9 cellular contexts compared by ENCODE assay signal in genomic region chr21:45330075-45330781, GRCh38. TPM values are rescaled to one million over a fixed set of nuclear protein-coding genes. Genes with fewer than 3 reads are reported as not detected.
DNase-seq lines count a peak whose midpoint lies in the region; ATAC-seq and TF ChIP-seq lines count a peak whose summit lies in the region.
"Had no signal": no experiment of that assay in that cellular context is flagged by ENCODE, and none has a peak within 500 bp of the region (broad histone marks: within the 10 kb centered on the region; RNA-seq: fewer than 3 reads in every experiment).

No MANE protein-coding gene starts in this region.

- DNase-seq in GM03348 (ENCODE audit: low spot score) (peak; percentile 91), Panc1 (ENCODE audit: low read depth, low spot score) (no peak), foreskin keratinocyte (peak; percentile 26 to 61), psoas muscle (peak; percentile 23 to 61), SHP77 (lab: John Stamatoyannopoulos, UW) (no peak), NCI-H526 treated with DMSO at 0.1 percent for 48 hours (lab: John Stamatoyannopoulos, UW) (no peak)
- no peak for DNase-seq in activated T-cell treated with anti-CD3 and anti-CD28 coated beads, Interleukin-2, amount 50 U/mL, for 48 hours
- DNase-seq: OCI-M1 had no signal

- H3K4me3 ChIP-seq in Panc1 (ENCODE audit: low read depth in 2 of 2, low read length in 2 of 2) (peak overlapping the region in 1 of 2 experiments; percentile 24; a peak in 2 of 4 replicates), psoas muscle (no peak overlapping the region)

- H3K4me1 ChIP-seq in Panc1 (ENCODE audit: control insufficient read depth, insufficient read depth, low read length) = peaks cover 81% of the 10 kb centered on the region
- H3K4me1 ChIP-seq in foreskin keratinocyte = peaks cover 10% of the 10 kb centered on the region
- H3K4me1 ChIP-seq in psoas muscle = no peaks in the 10 kb centered on the region

- in situ Hi-C loops in Panc1 (cut with HindIII; ENCODE audit: low pct_unique_long_range_greater_than_20kb, low sequenced_read_pairs) = no loop called here

- ATAC-seq in Panc1 (peak; percentile 73), foreskin keratinocyte (no peak), psoas muscle (peak in 2 of 4 donors; percentile 31 to 35), GM18498 (IDR thresholded peaks at IDR 0.05; ENCODE audit: unreplicated experiment) (no peak)

- BruUV-seq in Panc1 (replicated peaks; lab: Mats Ljungman, UMichigan) = no TSS peak

- POLR2A ChIA-PET in Panc1 (lab: Charles Lee) = interaction anchor here (0.6 to 0.7 kb wide), 2 partner anchors 10 to 403 kb away, joined by 3 to 11 read pairs; no protein-coding TSS in a partner anchor

- H3K36me3 ChIP-seq in Panc1 (ENCODE audit: control insufficient read depth, insufficient read depth, low read length) (no peaks in the 10 kb centered on the region), psoas muscle (ENCODE audit: insufficient read depth in 1 of 2, low read depth in 1 of 2) (no peaks in the 10 kb centered on the region)

- TF ChIP-seq CTCF in Panc1 (IDR thresholded peaks at IDR 0.05) = no peak
- TF ChIP-seq CTCF in foreskin keratinocyte (conservative IDR thresholded peaks at IDR 0.05) = no peak
- no peak for TF ChIP-seq CTCF in psoas muscle (IDR thresholded peaks at IDR 0.05)

- H3K27me3 ChIP-seq in Panc1 (ENCODE audit: control insufficient read depth, insufficient read depth, low read length) = no peaks in the 10 kb centered on the region
- peaks cover 41% of the 10 kb centered on the region for H3K27me3 ChIP-seq in foreskin keratinocyte
- peaks cover 0 to 30% (median 3%) of the 10 kb centered on the region in 3 donors for H3K27me3 ChIP-seq in psoas muscle (ENCODE audit: insufficient read depth in 3 of 3, low read length in 2 of 3)

- H3K27ac ChIP-seq in Panc1 (ENCODE audit: low read length) = peak overlapping the region; percentile 90
- no peak overlapping the region for H3K27ac ChIP-seq in foreskin keratinocyte
- no peak overlapping the region for H3K27ac ChIP-seq in psoas muscle

- WGBS in psoas muscle, 3 donors = 39 to 42% (median 40%) methylated on average over 15 of the region's 15 CpGs

- intact Hi-C loops in Panc1 (cut with micrococcal nuclease; ENCODE audit: unreplicated experiment) = no loop called here
- intact Hi-C loops in psoas muscle (cut with DNase I) = no loop called here

- H3K9me3 ChIP-seq in Panc1 (ENCODE audit: control insufficient read depth, insufficient read depth, low read depth, low read length) (no peaks in the 10 kb centered on the region), psoas muscle (no peaks in the 10 kb centered on the region)

- CTCF ChIA-PET in Panc1 (lab: Charles Lee) = no interaction called here

RNA-seq across cellular contexts. Expression of gene POFUT2, which starts 42.5 kb away (rescaled TPM):
- total RNA-seq in Panc1 (2021; ENCODE audit: unreplicated experiment) = 59.6 TPM
- polyA plus RNA-seq in Panc1 (2012; ENCODE audit: insufficient read length) = 68.4 TPM
- total RNA-seq in foreskin keratinocyte = 15.6 and 18.3 TPM in 2 replicates
- 12.2 and 13.3 TPM in 2 replicates for polyA plus RNA-seq in foreskin keratinocyte
- 10 to 100 TPM in 2 of 4 donors, 1 to 10 TPM in 2; 5.6 to 13.9 (median 9.4) TPM for total RNA-seq in psoas muscle
- 10 to 100 TPM in 2 of 3 donors, 1 to 10 TPM in 1; 8.3 to 13.1 (median 10.8) TPM for polyA plus RNA-seq in psoas muscle

Comparison
In these comparisons a context has a peak if more than half of its experiments do, and no peak if none do; other contexts are left out.
1. DNase-seq: peak in GM03348 (single experiment), foreskin keratinocyte (2 of 2) and psoas muscle (2 of 2); none in Panc1 (single experiment), activated T-cell treated with anti-CD3 and anti-CD28 coated beads, Interleukin-2, amount 50 U/mL, for 48 hours (0 of 2), SHP77 (0 of 2) and NCI-H526 treated with DMSO at 0.1 percent for 48 hours (single experiment).